Comparison of ENCODE assay signal across 41 cellular contexts in genomic region chr18:75334869-75335268, GRCh38.
"Had no signal": no experiment of that assay in that cellular context is flagged by ENCODE, and none has a peak within 500 bp of the region (broad histone marks: within the 10 kb centered on the region; RNA-seq: fewer than 3 reads in every experiment).

No MANE protein-coding gene starts in this region.

- ATAC-seq: activated CD4-positive, alpha-beta T cell treated with anti-CD3 and anti-CD28 coated beads for 36 hours; activated CD4-positive, CD25-positive, alpha-beta regulatory T cell treated with anti-CD3 and anti-CD28 coated beads, Interleukin-2, amount 50 U/mL, for 24 hours; activated CD8-positive, alpha-beta T cell treated with anti-CD3 and anti-CD28 coated beads, Interleukin-2, amount 10 ng/mL, durations not matched to agents 7 days and 5 days; activated naive CD4-positive, alpha-beta T cell treated with anti-CD3 and anti-CD28 coated beads, Interleukin-2, amount 50 U/mL, for 72 hours; activated T-cell treated with anti-CD3 and anti-CD28 coated beads, Interleukin-2, amount 50 U/mL, for 4 hours; activated T-cell treated with anti-CD3 and anti-CD28 coated beads, Interleukin-2, amount 50 U/mL, for 72 hours; activated T-helper 17 cell treated with anti-CD3 and anti-CD28 coated beads, Interleukin-2, amount 50 U/mL, for 72 hours; body of pancreas; WTC11 had no signal

- H3K27me3 ChIP-seq: adrenal gland, body of pancreas, brain microvascular endothelial cell, breast epithelium, cardiac muscle cell had no signal

- H3K27ac ChIP-seq: adrenal gland, body of pancreas, brain microvascular endothelial cell, breast epithelium, cardiac muscle cell, WERI-Rb-1 had no signal

- H3K36me3 ChIP-seq: adrenal gland, brain microvascular endothelial cell, breast epithelium, cardiac muscle cell, WERI-Rb-1 had no signal

- H3K27me3 Mint-ChIP-seq: activated CD4-positive, alpha-beta memory T cell treated with anti-CD3 and anti-CD28 coated beads, Interleukin-2, amount 10 ng/mL, durations not matched to agents 7 days and 5 days; activated CD4-positive, alpha-beta T cell treated with anti-CD3 and anti-CD28 coated beads for 36 hours; activated CD4-positive, alpha-beta T cell treated with anti-CD3 and anti-CD28 coated beads, Interleukin-2, amount 10 ng/mL, durations not matched to agents 7 days and 5 days; activated naive CD8-positive, alpha-beta T cell treated with anti-CD3 and anti-CD28 coated beads for 36 hours; central memory CD8-positive, alpha-beta T cell had no signal

- H3K4me1 ChIP-seq: adrenal gland, body of pancreas, breast epithelium had no signal

- FAIRE-seq: astrocyte, TTC549 had no signal

- H3K9me3 Mint-ChIP-seq: activated CD4-positive, alpha-beta memory T cell treated with anti-CD3 and anti-CD28 coated beads, Interleukin-2, amount 10 ng/mL, durations not matched to agents 7 days and 5 days; activated CD4-positive, alpha-beta T cell treated with anti-CD3 and anti-CD28 coated beads, Interleukin-2, amount 10 ng/mL, durations not matched to agents 7 days and 5 days; activated naive CD4-positive, alpha-beta T cell treated with anti-CD3 and anti-CD28 coated beads for 36 hours; activated naive CD4-positive, alpha-beta T cell treated with anti-CD3 and anti-CD28 coated beads, Interleukin-2, amount 50 U/mL, for 72 hours; activated naive CD8-positive, alpha-beta T cell treated with anti-CD3 and anti-CD28 coated beads for 36 hours; activated T-cell treated with anti-CD3 and anti-CD28 coated beads, Interleukin-2, amount 50 U/mL, for 4 hours; activated T-cell treated with anti-CD3 and anti-CD28 coated beads, Interleukin-2, amount 50 U/mL, for 72 hours; activated T-helper 1 cell treated with anti-CD3 and anti-CD28 coated beads, Interleukin-12 subunit alpha, Interleukin-12 subunit beta, Interleukin-2, Interleukin-4 antibody, amounts not matched to agents 30 ng/mL and 10 ng/mL and 1 ng/mL, durations not matched to agents 14 hours and 24 hours and 36 hours; activated T-helper 17 cell treated with anti-CD3 and anti-CD28 coated beads, Interleukin-2, amount 50 U/mL, for 72 hours; central memory CD8-positive, alpha-beta T cell; T-helper 1 cell treated with Interleukin-12 subunit alpha and Interleukin-12 subunit beta and Interleukin-4 antibody, amounts not matched to agents 30 μg/mL and 1 μg/mL, for 36 hours; T-helper 2 cell treated with Interferon-gamma antibody and Interleukin-4, amounts not matched to agents 5 μg/mL and 100 μg/mL, for 36 hours had no signal

- H3K4me3 Mint-ChIP-seq: activated CD4-positive, alpha-beta memory T cell treated with anti-CD3 and anti-CD28 coated beads, Interleukin-2, amount 10 ng/mL, durations not matched to agents 7 days and 5 days; activated CD4-positive, alpha-beta T cell treated with anti-CD3 and anti-CD28 coated beads for 36 hours; activated CD4-positive, alpha-beta T cell treated with anti-CD3 and anti-CD28 coated beads, Interleukin-2, amount 10 ng/mL, durations not matched to agents 7 days and 5 days; activated CD8-positive, alpha-beta T cell treated with anti-CD3 and anti-CD28 coated beads, Interleukin-2, amount 10 ng/mL, durations not matched to agents 7 days and 5 days; activated naive CD4-positive, alpha-beta T cell treated with anti-CD3 and anti-CD28 coated beads for 36 hours; activated naive CD8-positive, alpha-beta T cell treated with anti-CD3 and anti-CD28 coated beads for 36 hours; activated T-cell treated with anti-CD3 and anti-CD28 coated beads, Interleukin-2, amount 50 U/mL, for 4 hours; activated T-cell treated with anti-CD3 and anti-CD28 coated beads, Interleukin-2, amount 50 U/mL, for 72 hours; activated T-helper 1 cell treated with anti-CD3 and anti-CD28 coated beads, Interleukin-12 subunit alpha, Interleukin-12 subunit beta, Interleukin-2, Interleukin-4 antibody, amounts not matched to agents 30 ng/mL and 10 ng/mL and 1 ng/mL, durations not matched to agents 14 hours and 24 hours and 36 hours; activated T-helper 17 cell treated with anti-CD3 and anti-CD28 coated beads, Interleukin-2, amount 50 U/mL, for 72 hours; central memory CD8-positive, alpha-beta T cell; T-helper 1 cell treated with Interleukin-12 subunit alpha and Interleukin-12 subunit beta and Interleukin-4 antibody, amounts not matched to agents 30 μg/mL and 1 μg/mL, for 36 hours; T-helper 2 cell treated with Interferon-gamma antibody and Interleukin-4, amounts not matched to agents 5 μg/mL and 100 μg/mL, for 36 hours; WTC11 had no signal

- H3K27ac Mint-ChIP-seq: activated CD4-positive, alpha-beta memory T cell treated with anti-CD3 and anti-CD28 coated beads, Interleukin-2, amount 10 ng/mL, durations not matched to agents 7 days and 5 days; activated CD4-positive, alpha-beta T cell treated with anti-CD3 and anti-CD28 coated beads for 36 hours; activated CD4-positive, alpha-beta T cell treated with anti-CD3 and anti-CD28 coated beads, Interleukin-2, amount 10 ng/mL, durations not matched to agents 7 days and 5 days; activated CD8-positive, alpha-beta T cell treated with anti-CD3 and anti-CD28 coated beads, Interleukin-2, amount 10 ng/mL, durations not matched to agents 7 days and 5 days; activated naive CD4-positive, alpha-beta T cell treated with anti-CD3 and anti-CD28 coated beads for 36 hours; activated naive CD4-positive, alpha-beta T cell treated with anti-CD3 and anti-CD28 coated beads, Interleukin-2, amount 50 U/mL, for 72 hours; activated naive CD8-positive, alpha-beta T cell treated with anti-CD3 and anti-CD28 coated beads for 36 hours; activated T-cell treated with anti-CD3 and anti-CD28 coated beads, Interleukin-2, amount 50 U/mL, for 72 hours; activated T-helper 1 cell treated with anti-CD3 and anti-CD28 coated beads, Interleukin-12 subunit alpha, Interleukin-12 subunit beta, Interleukin-2, Interleukin-4 antibody, amounts not matched to agents 30 ng/mL and 10 ng/mL and 1 ng/mL, durations not matched to agents 14 hours and 24 hours and 36 hours; activated T-helper 17 cell treated with anti-CD3 and anti-CD28 coated beads, Interleukin-2, amount 50 U/mL, for 72 hours; T-helper 1 cell treated with Interleukin-12 subunit alpha and Interleukin-12 subunit beta and Interleukin-4 antibody, amounts not matched to agents 30 μg/mL and 1 μg/mL, for 36 hours; T-helper 2 cell treated with Interferon-gamma antibody and Interleukin-4, amounts not matched to agents 5 μg/mL and 100 μg/mL, for 36 hours; WTC11 had no signal

- H3K36me3 Mint-ChIP-seq: activated naive CD4-positive, alpha-beta T cell treated with anti-CD3 and anti-CD28 coated beads, Interleukin-2, amount 50 U/mL, for 72 hours; activated naive CD8-positive, alpha-beta T cell treated with anti-CD3 and anti-CD28 coated beads for 36 hours; WTC11 had no signal

- H3K9me3 ChIP-seq: adrenal gland, body of pancreas, breast epithelium had no signal

- H3K4me1 Mint-ChIP-seq: activated CD4-positive, alpha-beta memory T cell treated with anti-CD3 and anti-CD28 coated beads, Interleukin-2, amount 10 ng/mL, durations not matched to agents 7 days and 5 days; activated CD4-positive, alpha-beta T cell treated with anti-CD3 and anti-CD28 coated beads, Interleukin-2, amount 10 ng/mL, durations not matched to agents 7 days and 5 days; activated naive CD8-positive, alpha-beta T cell treated with anti-CD3 and anti-CD28 coated beads for 36 hours; central memory CD8-positive, alpha-beta T cell; WTC11 had no signal

- DNase-seq: activated CD4-positive, alpha-beta memory T cell treated with anti-CD3 and anti-CD28 coated beads, Interleukin-2, amount 10 ng/mL, durations not matched to agents 7 days and 5 days; activated CD4-positive, alpha-beta T cell treated with anti-CD3 and anti-CD28 coated beads for 1 hour; activated CD4-positive, alpha-beta T cell treated with anti-CD3 and anti-CD28 coated beads for 36 hours; activated CD4-positive, alpha-beta T cell treated with anti-CD3 and anti-CD28 coated beads, Interleukin-2, amount 10 ng/mL, durations not matched to agents 7 days and 5 days; activated CD4-positive, alpha-beta T cell treated with anti-CD3 and anti-CD28 coated beads, Interleukin-2, amount 50 U/mL, for 48 hours; activated CD4-positive, CD25-positive, alpha-beta regulatory T cell; activated CD8-positive, alpha-beta memory T cell treated with anti-CD3 and anti-CD28 coated beads, Interleukin-2, amount 50 U/mL, for 4 hours; activated CD8-positive, alpha-beta T cell treated with anti-CD3 and anti-CD28 coated beads, Interleukin-2, amount 10 ng/mL, durations not matched to agents 7 days and 5 days; activated effector memory CD4-positive, alpha-beta T cell treated with anti-CD3 and anti-CD28 coated beads, Interleukin-2, amount 50 U/mL, for 16 hours; activated gamma-delta T cell treated with Interleukin-2 at 50 U/mL for 16 hours; activated naive CD4-positive, alpha-beta T cell; activated naive CD4-positive, alpha-beta T cell treated with anti-CD3 and anti-CD28 coated beads for 36 hours; activated naive CD4-positive, alpha-beta T cell treated with anti-CD3 and anti-CD28 coated beads, Interleukin-2, amount 50 U/mL, for 16 hours; activated naive CD8-positive, alpha-beta T cell treated with anti-CD3 and anti-CD28 coated beads for 36 hours; activated T-cell treated with anti-CD3 and anti-CD28 coated beads for 4 hours; activated T-cell treated with anti-CD3 and anti-CD28 coated beads, Interleukin-2, amount 50 U/mL, for 1 hour; activated T-cell treated with anti-CD3 and anti-CD28 coated beads, Interleukin-2, amount 50 U/mL, for 4 hours; activated T-cell treated with anti-CD3 and anti-CD28 coated beads, Interleukin-2, amount 50 U/mL, for 72 hours; adrenal gland; amniotic stem cell; aorta; body of pancreas; brain microvascular endothelial cell; caudate nucleus; cerebellar nuclear complex; T-helper 1 cell; T-helper 2 cell; T-helper 9 cell; WERI-Rb-1 had no signal

- H3K4me3 ChIP-seq: adrenal gland, body of pancreas, breast epithelium, cardiac muscle cell had no signal
